In genomic region chr9:27573699-27574265, GRCh38 we compare ENCODE assay signal across 1 cellular context.
TF ChIP-seq lines count a peak whose summit lies in the region.

No MANE protein-coding gene starts in this region.

TF ChIP-seq in HCT116, 20 proteins besides CTCF, POLR2A, EP300 and RAD21:
- TF ChIP-seq ATF3 (IDR thresholded peaks at IDR 0.05) (no peak), MAX (IDR thresholded peaks at IDR 0.05) (peak; percentile 94), CBX3 (IDR thresholded peaks at IDR 0.05; ENCODE audit: low read depth) (peak; percentile 91), ZBTB33 (IDR thresholded peaks at IDR 0.05; ENCODE audit: extremely low read depth, insufficient replicate concordance, low read length) (peak; percentile 92), SP1 (IDR thresholded peaks at IDR 0.05; ENCODE audit: low read depth) (peak; percentile 92), EZH2phosphoT487 (IDR thresholded peaks at IDR 0.05; ENCODE audit: borderline replicate concordance) (no peak), CEBPB (IDR thresholded peaks at IDR 0.05; ENCODE audit: low read depth) (peak; percentile 47; the same call in 1 of the 2 replicates), EGR1 (IDR thresholded peaks at IDR 0.05; ENCODE audit: low read depth) (peak; percentile 97), EZH2 (IDR thresholded peaks at IDR 0.05) (no peak), JUND (IDR thresholded peaks at IDR 0.05) (peak; percentile 41; the same call in 1 of the 2 replicates), SIN3A (IDR thresholded peaks at IDR 0.05; ENCODE audit: low read depth) (peak; percentile 73; the same call in 1 of the 2 replicates), FOSL1 (IDR thresholded peaks at IDR 0.05; ENCODE audit: low read depth) (0 out of 2 replicates have a peak, but pooled peaks have one; percentile 23), ZFX (IDR thresholded peaks at IDR 0.05) (no peak), SRF (IDR thresholded peaks at IDR 0.05; ENCODE audit: low read depth) (no peak; the same call in 1 of the 2 replicates), ZNF274 (IDR thresholded peaks at IDR 0.05; ENCODE audit: low read depth, low read length) (no peak), ELF1 (IDR thresholded peaks at IDR 0.05; ENCODE audit: borderline replicate concordance, low read depth) (peak; percentile 77), YY1 (IDR thresholded peaks at IDR 0.05; ENCODE audit: extremely low read depth, insufficient replicate concordance, low read depth, low read length) (peak; percentile 83), POLR2AphosphoS5 (IDR thresholded peaks at IDR 0.05; ENCODE audit: low read depth, low read length) (peak; percentile 77), TCF7L2 (IDR thresholded peaks at IDR 0.05; ENCODE audit: borderline replicate concordance, extremely low read depth, insufficient read depth, insufficient read length) (peak; percentile 87), REST (IDR thresholded peaks at IDR 0.05; ENCODE audit: low read depth) (no peak)
